In genomic region chr16:83898463-83899271, GRCh38 we compare ENCODE assay signal across 8 cellular contexts. TPM values are rescaled to one million over a fixed set of nuclear protein-coding genes. Genes with fewer than 3 reads are reported as not detected.
A peak's percentile ranks its signal among the peaks of the same experiment; 100 is the strongest.
DNase-seq lines count a peak whose midpoint lies in the region; ATAC-seq and TF ChIP-seq lines count a peak whose summit lies in the region.

TSS of gene MLYCD (plus strand) at chr16:83899115. CDS start at chr16:83899145, 30 bp downstream.

- H3K27me3 Mint-ChIP-seq in activated T-helper 2 cell treated with anti-CD3 and anti-CD28 coated beads, Interferon-gamma antibody, Interleukin-2, Interleukin-4, amounts not matched to agents 10 μg/mL and 5 μg/mL and 100 μg/mL, durations not matched to agents 14 hours and 24 hours and 36 hours (ENCODE audit: low read depth) = peaks cover 13% of the 10 kb centered on the region
- peaks cover 6 to 11% of the 10 kb centered on the region in 2 donors for H3K27me3 Mint-ChIP-seq in natural killer cell treated with Interleukin-12 subunit alpha and Interleukin-12 subunit beta and Interleukin-15 and Interleukin-18, amount 100 ng/mL, for 72 hours

- ATAC-seq in GM19467 (IDR thresholded peaks at IDR 0.05; ENCODE audit: unreplicated experiment) = peak; percentile 87
- ATAC-seq in natural killer cell treated with Interleukin-12 subunit alpha and Interleukin-12 subunit beta and Interleukin-15 and Interleukin-18, amount 100 ng/mL, for 72 hours = peak; percentile 97

- intact Hi-C loops in activated T-helper 2 cell treated with anti-CD3 and anti-CD28 coated beads, Interferon-gamma antibody, Interleukin-2, Interleukin-4, amounts not matched to agents 10 μg/mL and 5 μg/mL and 100 μg/mL, durations not matched to agents 14 hours and 24 hours and 36 hours (cut with micrococcal nuclease) = loop anchor here (1.0 to 5.0 kb wide), 4 partner anchors 54 to 289 kb away; partner anchors contain the start of genes HSBP1, OSGIN1 and TAF1C

- H3K4me3 Mint-ChIP-seq in activated T-helper 2 cell treated with anti-CD3 and anti-CD28 coated beads, Interferon-gamma antibody, Interleukin-2, Interleukin-4, amounts not matched to agents 10 μg/mL and 5 μg/mL and 100 μg/mL, durations not matched to agents 14 hours and 24 hours and 36 hours (ENCODE audit: low read depth) = peak within 1 kb of the TSS; percentile 97
- H3K4me3 Mint-ChIP-seq in natural killer cell treated with Interleukin-12 subunit alpha and Interleukin-12 subunit beta and Interleukin-15 and Interleukin-18, amount 100 ng/mL, for 72 hours = peak within 1 kb of the TSS; percentile 95

- H3K27me3 ChIP-seq in HL-60 (ENCODE audit: insufficient read depth, poor library complexity, severe bottlenecking) = no peaks in the 10 kb centered on the region

- peak within 1 kb of the TSS; percentile 66 for H3K4me3 ChIP-seq in HL-60 (replicated peaks; ENCODE audit: insufficient read depth, low read length)

- H3K27ac ChIP-seq in HL-60 (replicated peaks) = peak within 1 kb of the TSS; percentile 57

- TF ChIP-seq CTCF in HL-60 (IDR thresholded peaks at IDR 0.05; ENCODE audit: insufficient read depth, low read length) = no peak

- H3K36me3 Mint-ChIP-seq in activated T-helper 2 cell treated with anti-CD3 and anti-CD28 coated beads, Interferon-gamma antibody, Interleukin-2, Interleukin-4, amounts not matched to agents 10 μg/mL and 5 μg/mL and 100 μg/mL, durations not matched to agents 14 hours and 24 hours and 36 hours (ENCODE audit: low read depth) = peaks cover 3% of the 10 kb centered on the region
- H3K36me3 Mint-ChIP-seq in natural killer cell treated with Interleukin-12 subunit alpha and Interleukin-12 subunit beta and Interleukin-15 and Interleukin-18, amount 100 ng/mL, for 72 hours = no peaks in the 10 kb centered on the region

- H3K4me1 Mint-ChIP-seq in activated T-helper 2 cell treated with anti-CD3 and anti-CD28 coated beads, Interferon-gamma antibody, Interleukin-2, Interleukin-4, amounts not matched to agents 10 μg/mL and 5 μg/mL and 100 μg/mL, durations not matched to agents 14 hours and 24 hours and 36 hours (ENCODE audit: low read depth) = peaks cover 22% of the 10 kb centered on the region
- H3K4me1 Mint-ChIP-seq in natural killer cell treated with Interleukin-12 subunit alpha and Interleukin-12 subunit beta and Interleukin-15 and Interleukin-18, amount 100 ng/mL, for 72 hours (ENCODE audit: low read depth in 2 of 2) = peaks cover 23 to 30% of the 10 kb centered on the region in 2 donors

- H3K9me3 Mint-ChIP-seq in activated T-helper 2 cell treated with anti-CD3 and anti-CD28 coated beads, Interferon-gamma antibody, Interleukin-2, Interleukin-4, amounts not matched to agents 10 μg/mL and 5 μg/mL and 100 μg/mL, durations not matched to agents 14 hours and 24 hours and 36 hours = no peaks in the 10 kb centered on the region
- no peaks in the 10 kb centered on the region for H3K9me3 Mint-ChIP-seq in natural killer cell treated with Interleukin-12 subunit alpha and Interleukin-12 subunit beta and Interleukin-15 and Interleukin-18, amount 100 ng/mL, for 72 hours

- H3K27ac Mint-ChIP-seq in activated T-helper 2 cell treated with anti-CD3 and anti-CD28 coated beads, Interferon-gamma antibody, Interleukin-2, Interleukin-4, amounts not matched to agents 10 μg/mL and 5 μg/mL and 100 μg/mL, durations not matched to agents 14 hours and 24 hours and 36 hours = peak within 1 kb of the TSS; percentile 75
- peak within 1 kb of the TSS; percentile 79 for H3K27ac Mint-ChIP-seq in natural killer cell treated with Interleukin-12 subunit alpha and Interleukin-12 subunit beta and Interleukin-15 and Interleukin-18, amount 100 ng/mL, for 72 hours

- DNase-seq in D341Med (ENCODE audit: low spot score) (peak; percentile 97), HL-60 (ENCODE audit: low read depth in 1 of 2, low spot score in 1 of 2) (peak; percentile 44 to 62), RKO (ENCODE audit: low spot score) (peak; percentile 79), fibroblast of peridontal ligament (ENCODE audit: extremely low read depth) (peak; percentile 51)
- DNase-seq in activated T-helper 2 cell treated with anti-CD3 and anti-CD28 coated beads, Interferon-gamma antibody, Interleukin-2, Interleukin-4, amounts not matched to agents 10 μg/mL and 5 μg/mL and 100 μg/mL, durations not matched to agents 14 hours and 24 hours and 36 hours (ENCODE audit: low spot score) = peak; percentile 71
- DNase-seq in natural killer cell treated with Interleukin-12 subunit alpha and Interleukin-12 subunit beta and Interleukin-15 and Interleukin-18, amount 100 ng/mL, for 72 hours (ENCODE audit: low spot score) = peak; percentile 88
- DNase-seq in stimulated activated naive CD4-positive, alpha-beta T cell treated with Interleukin-2 at 50 U/mL for 16 hours (lab: John Stamatoyannopoulos, UW) = peak; percentile 72

RNA-seq across cellular contexts. Expression of gene MLYCD, which starts in this region (rescaled TPM):
- total RNA-seq in activated T-helper 2 cell treated with anti-CD3 and anti-CD28 coated beads, Interferon-gamma antibody, Interleukin-2, Interleukin-4, amounts not matched to agents 10 μg/mL and 5 μg/mL and 100 μg/mL, durations not matched to agents 14 hours and 24 hours and 36 hours = 6.1 TPM in 2 replicates
- total RNA-seq in natural killer cell treated with Interleukin-12 subunit alpha and Interleukin-12 subunit beta and Interleukin-15 and Interleukin-18, amount 100 ng/mL, for 72 hours = 1 to 10 TPM; 6.1 to 7.1 TPM

Comparison
In these comparisons a context has a peak if more than half of its experiments do, and no peak if none do; other contexts are left out.
1. Peak in every context shown above with its lines: DNase-seq, ATAC-seq, H3K4me3 ChIP-seq and H3K27ac ChIP-seq.